Comparison of ENCODE assay signal across 9 cellular contexts in genomic region chr6:132333639-132334516, GRCh38.
DNase-seq lines count a peak whose midpoint lies in the region; ATAC-seq, FAIRE-seq and TF ChIP-seq lines count a peak whose summit lies in the region.
"Had no signal": no experiment of that assay in that cellular context is flagged by ENCODE, and none has a peak within 500 bp of the region (broad histone marks: within the 10 kb centered on the region; RNA-seq: fewer than 3 reads in every experiment).

No MANE protein-coding gene starts in this region.

- intact Hi-C loops in body of pancreas (cut with DNase I): no loop called here

- no peaks in the 10 kb centered on the region for H3K27me3 ChIP-seq in body of pancreas

- TF ChIP-seq CTCF in HFFc6 (IDR thresholded peaks at IDR 0.05) (no peak), body of pancreas (IDR thresholded peaks at IDR 0.05) (no peak)

- H3K27ac Mint-ChIP-seq in HFFc6: peak overlapping the region; percentile 68
- no peak overlapping the region for H3K27ac Mint-ChIP-seq in activated naive CD8-positive, alpha-beta T cell treated with anti-CD3 and anti-CD28 coated beads, Interleukin-2, amount 50 U/mL, for 24 hours

- peak; percentile 13 for FAIRE-seq in urothelium cell line (lab: Jason Lieb, UNC)
- FAIRE-seq: colon had no signal

- 0 out of 2 replicates have a peak, but pooled peaks cover 3% of the 10 kb centered on the region for H3K27me3 Mint-ChIP-seq in HFFc6 (ENCODE audit: insufficient read depth)
- peaks cover 12% of the 10 kb centered on the region for H3K27me3 Mint-ChIP-seq in activated naive CD8-positive, alpha-beta T cell treated with anti-CD3 and anti-CD28 coated beads, Interleukin-2, amount 50 U/mL, for 24 hours

- no peaks in the 10 kb centered on the region for H3K36me3 ChIP-seq in body of pancreas (replicated peaks in 1 of 2; ENCODE audit: insufficient read depth in 1 of 2, low read depth in 2 of 2)

- peak overlapping the region in 1 of 4 donors; percentile 46 for H3K27ac ChIP-seq in body of pancreas

- peak; percentile 95 for ATAC-seq in body of pancreas
- ATAC-seq in GM19328 (IDR thresholded peaks at IDR 0.05; ENCODE audit: unreplicated experiment): no peak
- no peak for ATAC-seq in activated naive CD8-positive, alpha-beta T cell treated with anti-CD3 and anti-CD28 coated beads, Interleukin-2, amount 50 U/mL, for 24 hours

- H3K4me1 ChIP-seq in body of pancreas: peaks cover 14% of the 10 kb centered on the region

- no peaks in the 10 kb centered on the region for H3K9me3 Mint-ChIP-seq in HFFc6
- no peaks in the 10 kb centered on the region for H3K9me3 Mint-ChIP-seq in activated naive CD8-positive, alpha-beta T cell treated with anti-CD3 and anti-CD28 coated beads, Interleukin-2, amount 50 U/mL, for 24 hours

- peak; percentile 90 for DNase-seq in HFFc6
- peak; percentile 54 to 72 (median 68) for DNase-seq in body of pancreas
- DNase-seq in islet precursor cell: peak; percentile 90
- peak; percentile 76 for DNase-seq in urothelium cell line (ENCODE audit: low spot score)
- no peak for DNase-seq in NCI-H345 treated with DMSO at 0.1 percent for 48 hours (lab: John Stamatoyannopoulos, UW; ENCODE audit: unreplicated experiment)
- no peak for DNase-seq in activated naive CD8-positive, alpha-beta T cell treated with anti-CD3 and anti-CD28 coated beads, Interleukin-2, amount 50 U/mL, for 24 hours
- DNase-seq: Karpas-422 had no signal

- peaks cover 54% of the 10 kb centered on the region for H3K36me3 Mint-ChIP-seq in HFFc6 (ENCODE audit: low read depth)
- H3K36me3 Mint-ChIP-seq in activated naive CD8-positive, alpha-beta T cell treated with anti-CD3 and anti-CD28 coated beads, Interleukin-2, amount 50 U/mL, for 24 hours (ENCODE audit: low read depth): no peaks in the 10 kb centered on the region

- peaks cover 41% of the 10 kb centered on the region for H3K4me1 Mint-ChIP-seq in HFFc6 (ENCODE audit: low read depth)
- no peaks in the 10 kb centered on the region for H3K4me1 Mint-ChIP-seq in activated naive CD8-positive, alpha-beta T cell treated with anti-CD3 and anti-CD28 coated beads, Interleukin-2, amount 50 U/mL, for 24 hours

- H3K9me3 ChIP-seq in body of pancreas: no peaks in the 10 kb centered on the region

- TF ChIP-seq POLR2A in body of pancreas (IDR thresholded peaks at IDR 0.05): no peak

- WGBS in body of pancreas, 2 donors: 11 to 13% methylated on average over 6 of the region's 6 CpGs

- H3K4me3 ChIP-seq in body of pancreas: no peak overlapping the region

- peak overlapping the region; percentile 16 for H3K4me3 Mint-ChIP-seq in HFFc6
- no peak overlapping the region for H3K4me3 Mint-ChIP-seq in activated naive CD8-positive, alpha-beta T cell treated with anti-CD3 and anti-CD28 coated beads, Interleukin-2, amount 50 U/mL, for 24 hours

Comparison
In these comparisons a context has a peak if more than half of its experiments do, and no peak if none do; other contexts are left out.
1. DNase-seq: peak in HFFc6 (single experiment), body of pancreas (4 of 4), islet precursor cell (single experiment) and urothelium cell line (single experiment); none in NCI-H345 treated with DMSO at 0.1 percent for 48 hours (single experiment) and activated naive CD8-positive, alpha-beta T cell treated with anti-CD3 and anti-CD28 coated beads, Interleukin-2, amount 50 U/mL, for 24 hours (single experiment).